In genomic region chr18:5309888-5310470, GRCh38 we compare ENCODE assay signal across 9 cellular contexts. TPM values are rescaled to one million over a fixed set of nuclear protein-coding genes. Genes with fewer than 3 reads are reported as not detected.
DNase-seq lines count a peak whose midpoint lies in the region; ATAC-seq and TF ChIP-seq lines count a peak whose summit lies in the region.
"Had no signal": no experiment of that assay in that cellular context is flagged by ENCODE, and none has a peak within 500 bp of the region (broad histone marks: within the 10 kb centered on the region; RNA-seq: fewer than 3 reads in every experiment).

No MANE protein-coding gene starts in this region.

- no peak overlapping the region for H3K9ac ChIP-seq in colonic mucosa (ENCODE audit: low read depth in 2 of 2, low read length in 2 of 2)

- intact Hi-C loops in dorsolateral prefrontal cortex (cut with DNase I) (no loop called here), colonic mucosa (cut with DNase I) (no loop called here)

- H3K4me3 ChIP-seq in dorsolateral prefrontal cortex = peak overlapping the region in 1 of 59 donors; percentile 14
- no peak overlapping the region for H3K4me3 ChIP-seq in colonic mucosa
- H3K4me3 ChIP-seq: K562 had no signal

- no peaks in the 10 kb centered on the region for H3K9me3 ChIP-seq in colonic mucosa

- DNase-seq in GM13977 (ENCODE audit: low spot score) = peak; percentile 33
- DNase-seq in KG1 (lab: John Stamatoyannopoulos, UW) = peak; percentile 51
- DNase-seq in dermis blood vessel endothelial cell = no peak
- no peak for DNase-seq in dorsolateral prefrontal cortex
- DNase-seq in colonic mucosa = no peak
- no peak for DNase-seq in SHP77 (lab: John Stamatoyannopoulos, UW)

- no peak for TF ChIP-seq CTCF in GM13977 (IDR thresholded peaks at IDR 0.05; ENCODE audit: extremely low read depth, insufficient read depth, missing control alignments)
- no peak for TF ChIP-seq CTCF in dorsolateral prefrontal cortex (IDR thresholded peaks at IDR 0.05 in 54 of 56, conservative IDR thresholded peaks at IDR 0.05 in 2 of 56; ENCODE audit: low read depth in 1 of 56, partially characterized antibody in 56 of 56)
- TF ChIP-seq CTCF in colonic mucosa (IDR thresholded peaks at IDR 0.05) = no peak

- H3K27me3 ChIP-seq in dorsolateral prefrontal cortex (no peaks in the 10 kb centered on the region), colonic mucosa (no peaks in the 10 kb centered on the region)

- no peak overlapping the region for H3K27ac ChIP-seq in dorsolateral prefrontal cortex
- no peak overlapping the region for H3K27ac ChIP-seq in colonic mucosa

- H3K4me1 ChIP-seq in colonic mucosa = no peaks in the 10 kb centered on the region

- peaks cover 26% of the 10 kb centered on the region for H3K4me1 Mint-ChIP-seq in activated naive CD8-positive, alpha-beta T cell (ENCODE audit: low read depth)

- peak; percentile 96 for ATAC-seq in GM21576 (IDR thresholded peaks at IDR 0.05; ENCODE audit: unreplicated experiment)
- ATAC-seq: K562 had no signal

- no peaks in the 10 kb centered on the region for H3K27me3 Mint-ChIP-seq in activated naive CD8-positive, alpha-beta T cell

- H3K36me3 Mint-ChIP-seq in activated naive CD8-positive, alpha-beta T cell = peaks cover 6% of the 10 kb centered on the region

- H3K36me3 ChIP-seq in colonic mucosa = no peaks in the 10 kb centered on the region

- H3K9me3 Mint-ChIP-seq in activated naive CD8-positive, alpha-beta T cell (ENCODE audit: low read depth) = no peaks in the 10 kb centered on the region

- peak overlapping the region; percentile 83 for H3K27ac Mint-ChIP-seq in activated naive CD8-positive, alpha-beta T cell

- in situ Hi-C loops in GM13977 (cut with MboI; ENCODE audit: low pct_unique_long_range_greater_than_20kb, low sequenced_read_pairs, unreplicated experiment) = no loop called here

- peak overlapping the region; percentile 77 for H3K4me3 Mint-ChIP-seq in activated naive CD8-positive, alpha-beta T cell

RNA-seq across cellular contexts. Expression of gene ZBTB14, which starts 14.5 kb away (rescaled TPM):
- 15.6 and 17.9 TPM in 2 replicates for total RNA-seq in dermis blood vessel endothelial cell
- 10 to 100 TPM in 119 of 120 experiments, 1 to 10 TPM in 1; 9.8 to 25.6 (median 15.4) TPM for total RNA-seq in dorsolateral prefrontal cortex
- 10 to 100 TPM; 10.7 to 11.8 TPM for total RNA-seq in colonic mucosa

Comparison
In these comparisons a context has a peak if more than half of its experiments do, and no peak if none do; other contexts are left out.
1. DNase-seq: peak in GM13977 (single experiment) and KG1 (single experiment); none in dermis blood vessel endothelial cell (single experiment), dorsolateral prefrontal cortex (0 of 10), colonic mucosa (single experiment) and SHP77 (0 of 2).